Comparison of ENCODE assay signal across 26 cellular contexts in genomic region chr3:61812085-61812484, GRCh38.
"Had no signal": no experiment of that assay in that cellular context is flagged by ENCODE, and none has a peak within 500 bp of the region (broad histone marks: within the 10 kb centered on the region; RNA-seq: fewer than 3 reads in every experiment).

No MANE protein-coding gene starts in this region.

- H3K27ac Mint-ChIP-seq: activated CD8-positive, alpha-beta T cell treated with anti-CD3 and anti-CD28 coated beads for 36 hours; activated naive CD8-positive, alpha-beta T cell; activated T-helper 17 cell treated with anti-CD3 and anti-CD28 coated beads, Interleukin-2, amount 50 U/mL, for 72 hours; effector memory CD8-positive, alpha-beta T cell had no signal

- H3K27me3 ChIP-seq: brain microvascular endothelial cell, esophagus muscularis mucosa, foreskin keratinocyte, gastrocnemius medialis had no signal

- H3K9me3 Mint-ChIP-seq: activated CD8-positive, alpha-beta T cell treated with anti-CD3 and anti-CD28 coated beads for 36 hours; activated T-cell treated with anti-CD3 and anti-CD28 coated beads, Interleukin-2, amount 50 U/mL, for 4 hours; activated T-helper 17 cell treated with anti-CD3 and anti-CD28 coated beads, Interleukin-2, amount 50 U/mL, for 72 hours had no signal

- H3K4me1 Mint-ChIP-seq: activated T-helper 17 cell treated with anti-CD3 and anti-CD28 coated beads, Interleukin-2, amount 50 U/mL, for 72 hours had no signal

- H3K4me3 ChIP-seq: esophagus muscularis mucosa, gastrocnemius medialis had no signal

- H3K36me3 Mint-ChIP-seq: activated naive CD8-positive, alpha-beta T cell had no signal

- H3K4me3 Mint-ChIP-seq: activated CD8-positive, alpha-beta T cell treated with anti-CD3 and anti-CD28 coated beads for 36 hours; activated naive CD8-positive, alpha-beta T cell; activated T-cell treated with anti-CD3 and anti-CD28 coated beads, Interleukin-2, amount 50 U/mL, for 4 hours; activated T-helper 17 cell treated with anti-CD3 and anti-CD28 coated beads, Interleukin-2, amount 50 U/mL, for 72 hours; effector memory CD8-positive, alpha-beta T cell had no signal

- ATAC-seq: activated CD8-positive, alpha-beta T cell treated with anti-CD3 and anti-CD28 coated beads for 36 hours; activated T-cell treated with anti-CD3 and anti-CD28 coated beads, Interleukin-2, amount 50 U/mL, for 4 hours; activated T-helper 17 cell treated with anti-CD3 and anti-CD28 coated beads, Interleukin-2, amount 50 U/mL, for 72 hours; effector memory CD8-positive, alpha-beta T cell; foreskin keratinocyte; gastrocnemius medialis had no signal

- H3K27me3 Mint-ChIP-seq: activated naive CD8-positive, alpha-beta T cell; activated T-helper 17 cell treated with anti-CD3 and anti-CD28 coated beads, Interleukin-2, amount 50 U/mL, for 72 hours; effector memory CD8-positive, alpha-beta T cell had no signal

- H3K4me1 ChIP-seq: foreskin keratinocyte had no signal

- H3K36me3 ChIP-seq: brain microvascular endothelial cell, esophagus muscularis mucosa, gastrocnemius medialis had no signal

- H3K9me3 ChIP-seq: esophagus muscularis mucosa, gastrocnemius medialis had no signal

- H3K27ac ChIP-seq: brain microvascular endothelial cell, esophagus muscularis mucosa, foreskin keratinocyte, gastrocnemius medialis had no signal

- DNase-seq: activated CD4-positive, alpha-beta T cell treated with anti-CD3 and anti-CD28 coated beads for 48 hours; activated CD4-positive, alpha-beta T cell treated with anti-CD3 and anti-CD28 coated beads, Interleukin-2, amount 50 U/mL, for 1 hour; activated CD4-positive, alpha-beta T cell treated with anti-CD3 and anti-CD28 coated beads, Interleukin-2, amount 50 U/mL, for 48 hours; activated CD8-positive, alpha-beta memory T cell treated with anti-CD3 and anti-CD28 coated beads for 24 hours; activated CD8-positive, alpha-beta T cell treated with anti-CD3 and anti-CD28 coated beads for 36 hours; activated effector memory CD4-positive, alpha-beta T cell treated with Interleukin-2 at 50 U/mL for 16 hours; activated gamma-delta T cell treated with Interleukin-2 at 50 U/mL for 16 hours; activated naive CD4-positive, alpha-beta T cell treated with anti-CD3 and anti-CD28 coated beads, Interleukin-2, amount 50 U/mL, for 16 hours; activated naive CD4-positive, alpha-beta T cell treated with Interleukin-2 at 50 U/mL for 16 hours; activated T-cell treated with anti-CD3 and anti-CD28 coated beads, Interleukin-2, amount 50 U/mL, for 4 hours; amniotic stem cell; anterior cingulate cortex; brain microvascular endothelial cell; caudate nucleus; cortex of kidney; dermis blood vessel endothelial cell; effector CD4-positive, alpha-beta T cell; effector memory CD8-positive, alpha-beta T cell; erythroblast; foreskin keratinocyte; gastrocnemius medialis; glutamatergic neuron; T-helper 2 cell had no signal
